ENCODE assay signal across 1 cellular context in the genomic region with DNA sequence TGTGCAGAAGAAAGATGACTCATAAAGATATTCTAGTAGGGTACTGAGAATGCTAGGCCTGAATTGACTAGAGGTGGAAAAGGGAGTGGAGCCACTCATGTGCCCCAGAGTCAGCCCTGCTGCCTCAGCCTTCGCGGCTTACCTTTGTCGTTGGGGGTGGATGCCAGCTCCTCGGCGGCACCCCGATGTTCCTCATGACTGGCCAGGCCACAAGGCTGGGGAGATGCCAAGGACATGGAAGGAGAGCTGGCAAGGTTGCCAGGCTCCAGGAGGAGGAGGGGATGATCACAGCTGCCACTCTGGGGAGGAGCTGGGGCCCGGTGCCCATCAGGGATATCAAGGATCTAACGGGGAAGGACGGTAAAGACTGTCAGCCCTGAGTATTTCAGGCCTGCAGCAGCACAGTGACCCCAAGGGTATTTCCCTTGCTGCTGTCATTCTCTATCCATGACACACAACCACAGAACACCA.
TF ChIP-seq lines count a peak whose summit lies in the region.

No MANE protein-coding gene starts in this region.

TF ChIP-seq in endothelial cell of umbilical vein, 7 proteins besides CTCF, POLR2A, EP300 and RAD21:
- TF ChIP-seq JUN (IDR thresholded peaks at IDR 0.05; ENCODE audit: borderline replicate concordance, insufficient read depth, insufficient read length, low read depth) (peak; percentile 13), MAX (IDR thresholded peaks at IDR 0.05; ENCODE audit: insufficient read depth, insufficient read length) (no peak)
